In genomic region chr11:33633251-33634003, GRCh38 we compare ENCODE assay signal across 1 cellular context.
TF ChIP-seq lines count a peak whose summit lies in the region.

No MANE protein-coding gene starts in this region.

TF ChIP-seq in A549, 52 proteins besides CTCF, POLR2A, EP300 and RAD21 (continued from another document):
- TF ChIP-seq JUN (IDR thresholded peaks at IDR 0.05) (peak; percentile 39 to 49; a peak in 2 of 5 replicates), JUNB (IDR thresholded peaks at IDR 0.05) (peak; percentile 83), RNF2 (IDR thresholded peaks at IDR 0.05; ENCODE audit: borderline replicate concordance, low read depth) (no peak), HEYL (CRISPR knock-in tag; IDR thresholded peaks at IDR 0.05) (no peak), MAFK (IDR thresholded peaks at IDR 0.05; ENCODE audit: partially characterized antibody) (peak; percentile 96), ZC3H11A (IDR thresholded peaks at IDR 0.05) (no peak), FOXS1 (CRISPR knock-in tag; IDR thresholded peaks at IDR 0.05) (peak; percentile 36; the same call in 1 of the 2 replicates), SREBF2 (IDR thresholded peaks at IDR 0.05) (no peak), GATA3 (IDR thresholded peaks at IDR 0.05; ENCODE audit: borderline replicate concordance) (peak; percentile 63; the same call in 1 of the 2 replicates), FOSB (CRISPR knock-in tag; IDR thresholded peaks at IDR 0.05) (0 out of 2 replicates have a peak, but pooled peaks have one; percentile 38), ZSCAN20 (CRISPR knock-in tag; IDR thresholded peaks at IDR 0.05) (no peak), BHLHE40 (IDR thresholded peaks at IDR 0.05; ENCODE audit: low read depth, low read length) (no peak), CEBPB (IDR thresholded peaks at IDR 0.05) (peak; percentile 69 to 89; a peak in 3 of 4 replicates), RCOR1 (IDR thresholded peaks at IDR 0.05; ENCODE audit: low read depth, low read length) (no peak), TFCP2L1 (CRISPR knock-in tag; IDR thresholded peaks at IDR 0.05) (no peak), POLR2AphosphoS2 (conservative IDR thresholded peaks at IDR 0.05; ENCODE audit: low read length) (no peak), CBX8 (IDR thresholded peaks at IDR 0.05) (no peak), HOXB5 (CRISPR knock-in tag; IDR thresholded peaks at IDR 0.05) (no peak), HOXA7 (CRISPR knock-in tag; IDR thresholded peaks at IDR 0.05) (peak; percentile 42; the same call in 1 of the 2 replicates)
- TF ChIP-seq, protein P1, sequence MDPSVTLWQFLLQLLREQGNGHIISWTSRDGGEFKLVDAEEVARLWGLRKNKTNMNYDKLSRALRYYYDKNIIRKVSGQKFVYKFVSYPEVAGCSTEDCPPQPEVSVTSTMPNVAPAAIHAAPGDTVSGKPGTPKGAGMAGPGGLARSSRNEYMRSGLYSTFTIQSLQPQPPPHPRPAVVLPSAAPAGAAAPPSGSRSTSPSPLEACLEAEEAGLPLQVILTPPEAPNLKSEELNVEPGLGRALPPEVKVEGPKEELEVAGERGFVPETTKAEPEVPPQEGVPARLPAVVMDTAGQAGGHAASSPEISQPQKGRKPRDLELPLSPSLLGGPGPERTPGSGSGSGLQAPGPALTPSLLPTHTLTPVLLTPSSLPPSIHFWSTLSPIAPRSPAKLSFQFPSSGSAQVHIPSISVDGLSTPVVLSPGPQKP (IDR thresholded peaks at IDR 0.05; ENCODE audit: low read depth, low read length) = no peak
- TF ChIP-seq, protein P2, sequence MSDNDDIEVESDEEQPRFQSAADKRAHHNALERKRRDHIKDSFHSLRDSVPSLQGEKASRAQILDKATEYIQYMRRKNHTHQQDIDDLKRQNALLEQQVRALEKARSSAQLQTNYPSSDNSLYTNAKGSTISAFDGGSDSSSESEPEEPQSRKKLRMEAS (IDR thresholded peaks at IDR 0.05) = peak; percentile 65
- TF ChIP-seq, protein P3, sequence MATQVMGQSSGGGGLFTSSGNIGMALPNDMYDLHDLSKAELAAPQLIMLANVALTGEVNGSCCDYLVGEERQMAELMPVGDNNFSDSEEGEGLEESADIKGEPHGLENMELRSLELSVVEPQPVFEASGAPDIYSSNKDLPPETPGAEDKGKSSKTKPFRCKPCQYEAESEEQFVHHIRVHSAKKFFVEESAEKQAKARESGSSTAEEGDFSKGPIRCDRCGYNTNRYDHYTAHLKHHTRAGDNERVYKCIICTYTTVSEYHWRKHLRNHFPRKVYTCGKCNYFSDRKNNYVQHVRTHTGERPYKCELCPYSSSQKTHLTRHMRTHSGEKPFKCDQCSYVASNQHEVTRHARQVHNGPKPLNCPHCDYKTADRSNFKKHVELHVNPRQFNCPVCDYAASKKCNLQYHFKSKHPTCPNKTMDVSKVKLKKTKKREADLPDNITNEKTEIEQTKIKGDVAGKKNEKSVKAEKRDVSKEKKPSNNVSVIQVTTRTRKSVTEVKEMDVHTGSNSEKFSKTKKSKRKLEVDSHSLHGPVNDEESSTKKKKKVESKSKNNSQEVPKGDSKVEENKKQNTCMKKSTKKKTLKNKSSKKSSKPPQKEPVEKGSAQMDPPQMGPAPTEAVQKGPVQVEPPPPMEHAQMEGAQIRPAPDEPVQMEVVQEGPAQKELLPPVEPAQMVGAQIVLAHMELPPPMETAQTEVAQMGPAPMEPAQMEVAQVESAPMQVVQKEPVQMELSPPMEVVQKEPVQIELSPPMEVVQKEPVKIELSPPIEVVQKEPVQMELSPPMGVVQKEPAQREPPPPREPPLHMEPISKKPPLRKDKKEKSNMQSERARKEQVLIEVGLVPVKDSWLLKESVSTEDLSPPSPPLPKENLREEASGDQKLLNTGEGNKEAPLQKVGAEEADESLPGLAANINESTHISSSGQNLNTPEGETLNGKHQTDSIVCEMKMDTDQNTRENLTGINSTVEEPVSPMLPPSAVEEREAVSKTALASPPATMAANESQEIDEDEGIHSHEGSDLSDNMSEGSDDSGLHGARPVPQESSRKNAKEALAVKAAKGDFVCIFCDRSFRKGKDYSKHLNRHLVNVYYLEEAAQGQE (IDR thresholded peaks at IDR 0.05) = no peak
